Comparison of ENCODE assay signal across 8 cellular contexts in genomic region chr14:45134051-45134958, GRCh38. TPM values are rescaled to one million over a fixed set of nuclear protein-coding genes. Genes with fewer than 3 reads are reported as not detected.
DNase-seq lines count a peak whose midpoint lies in the region; ATAC-seq, FAIRE-seq and TF ChIP-seq lines count a peak whose summit lies in the region.

Gene FKBP3 (minus strand): TSS chr14:45134481. CDS start chr14:45134456, 25 bp downstream.

- H3K27ac ChIP-seq in OCI-LY3 (ENCODE audit: low read length) = peak within 1 kb of the TSS; percentile 90

- DNase-seq in D721Med (ENCODE audit: insufficient read length, low spot score) = peak; percentile 69
- DNase-seq in HuH-7 (ENCODE audit: low spot score) = peak; percentile 79
- DNase-seq in activated T-cell treated with anti-CD3 and anti-CD28 coated beads for 1 hour (ENCODE audit: low read depth) = peak; percentile 93
- DNase-seq in epidermal melanocyte (ENCODE audit: insufficient read length, low spot score) = peak; percentile 88
- peak; percentile 87 for DNase-seq in stimulated activated CD8-positive, alpha-beta memory T cell treated with anti-CD3 and anti-CD28 coated beads, Interleukin-4, amount 100 ng/mL, for 24 hours (ENCODE audit: low read depth)

- peak; percentile 89 for ATAC-seq in GM21447 (IDR thresholded peaks at IDR 0.05; ENCODE audit: unreplicated experiment)

- peaks cover 75% of the 10 kb centered on the region for H3K79me2 ChIP-seq in OCI-LY3 (ENCODE audit: low read length)

- peak; percentile 88 for FAIRE-seq in D721Med (lab: Jason Lieb, UNC)

- H3K4me3 ChIP-seq in OCI-LY3 (ENCODE audit: low read length) (peak within 1 kb of the TSS; percentile 91), mononuclear cell (ENCODE audit: low read length) (peak within 1 kb of the TSS; percentile 88)

- H4K20me1 ChIP-seq in OCI-LY3 (ENCODE audit: insufficient read depth, low read length) = no peaks in the 10 kb centered on the region; the same call in 1 of the 2 replicates

- H3K9ac ChIP-seq in OCI-LY3 (ENCODE audit: low read length) = peak within 1 kb of the TSS; percentile 94

- peak within 1 kb of the TSS; percentile 96 for H2AFZ ChIP-seq in OCI-LY3 (ENCODE audit: low read depth, low read length)

- TF ChIP-seq CTCF in D721Med (IDR thresholded peaks at IDR 0.05; ENCODE audit: insufficient read depth, missing control alignments) (peak; percentile 43), OCI-LY3 (IDR thresholded peaks at IDR 0.05; ENCODE audit: low read depth, low read length) (peak; percentile 48)

- H3K36me3 ChIP-seq in OCI-LY3 (replicated peaks; ENCODE audit: low read depth, low read length) = peaks cover 4% of the 10 kb centered on the region

- H3K4me1 ChIP-seq in OCI-LY3 (ENCODE audit: low read length) = peaks cover 21% of the 10 kb centered on the region
- peaks cover 29% of the 10 kb centered on the region for H3K4me1 ChIP-seq in mononuclear cell (ENCODE audit: insufficient read depth, low read length)

- peak within 1 kb of the TSS; percentile 90 for H3K4me2 ChIP-seq in OCI-LY3 (ENCODE audit: low read length)

- no peaks in the 10 kb centered on the region for H3K9me3 ChIP-seq in OCI-LY3 (ENCODE audit: insufficient read depth, low read length)
- no peaks in the 10 kb centered on the region for H3K9me3 ChIP-seq in mononuclear cell (ENCODE audit: low read depth, low read length)

- no peaks in the 10 kb centered on the region for H3K27me3 ChIP-seq in OCI-LY3 (ENCODE audit: low read depth, low read length)
- no peaks in the 10 kb centered on the region for H3K27me3 ChIP-seq in mononuclear cell (ENCODE audit: insufficient read depth, low read length)

RNA-seq across cellular contexts. Expression of gene FKBP3, which starts in this region (rescaled TPM):
- 36.2 TPM for total RNA-seq in mononuclear cell

Comparison
In these comparisons a context has a peak if more than half of its experiments do, and no peak if none do; other contexts are left out.
1. Peak in every context shown above with its lines: DNase-seq, ATAC-seq, H3K4me3 ChIP-seq and H3K27ac ChIP-seq.